1 cellular context compared by ENCODE assay signal in the genomic region with DNA sequence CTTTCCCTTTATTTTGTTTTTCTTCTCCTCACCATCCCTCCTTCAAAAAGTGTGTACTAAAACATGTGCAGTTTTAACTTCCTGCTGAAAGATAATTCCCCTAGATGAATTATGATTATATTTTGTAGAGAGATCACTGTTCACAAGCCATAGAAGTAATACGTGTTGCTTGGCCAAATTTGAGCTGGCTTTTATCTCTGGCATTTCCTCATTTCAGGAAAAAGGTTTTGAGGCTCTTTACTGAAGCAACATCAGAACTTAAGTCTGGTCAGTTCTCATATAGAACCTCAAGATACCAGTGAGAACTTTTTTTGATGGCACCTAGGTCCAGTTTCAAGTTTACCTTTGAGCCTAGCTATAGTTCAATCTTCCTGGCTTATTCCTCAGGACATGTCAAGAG.
TF ChIP-seq lines count a peak whose summit lies in the region.

No MANE protein-coding gene starts in this region.

TF ChIP-seq in IMR-90, 13 proteins besides CTCF, POLR2A, EP300 and RAD21:
- TF ChIP-seq CEBPB (IDR thresholded peaks at IDR 0.05; ENCODE audit: low read depth, low read length) (no peak), MAZ (IDR thresholded peaks at IDR 0.05; ENCODE audit: borderline replicate concordance, low read depth, low read length) (no peak), MAFK (IDR thresholded peaks at IDR 0.05; ENCODE audit: low read depth, low read length) (no peak), CHD1 (IDR thresholded peaks at IDR 0.05; ENCODE audit: low read depth, low read length) (no peak), SMC3 (IDR thresholded peaks at IDR 0.05; ENCODE audit: low read depth, low read length) (no peak), MXI1 (IDR thresholded peaks at IDR 0.05; ENCODE audit: borderline replicate concordance, low read depth, low read length) (no peak), RFX5 (IDR thresholded peaks at IDR 0.05; ENCODE audit: low read depth, low read length) (no peak), FOS (IDR thresholded peaks at IDR 0.05; ENCODE audit: low read depth, low read length) (no peak), RCOR1 (IDR thresholded peaks at IDR 0.05; ENCODE audit: insufficient replicate concordance, low read length) (no peak), BHLHE40 (IDR thresholded peaks at IDR 0.05; ENCODE audit: low read depth, low read length) (no peak), NFE2L2 (IDR thresholded peaks at IDR 0.05; ENCODE audit: low read depth, low read length) (no peak)
- TF ChIP-seq, protein P1, sequence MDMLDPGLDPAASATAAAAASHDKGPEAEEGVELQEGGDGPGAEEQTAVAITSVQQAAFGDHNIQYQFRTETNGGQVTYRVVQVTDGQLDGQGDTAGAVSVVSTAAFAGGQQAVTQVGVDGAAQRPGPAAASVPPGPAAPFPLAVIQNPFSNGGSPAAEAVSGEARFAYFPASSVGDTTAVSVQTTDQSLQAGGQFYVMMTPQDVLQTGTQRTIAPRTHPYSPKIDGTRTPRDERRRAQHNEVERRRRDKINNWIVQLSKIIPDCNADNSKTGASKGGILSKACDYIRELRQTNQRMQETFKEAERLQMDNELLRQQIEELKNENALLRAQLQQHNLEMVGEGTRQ (IDR thresholded peaks at IDR 0.05; ENCODE audit: low read depth, low read length) = no peak
- TF ChIP-seq, protein P2, sequence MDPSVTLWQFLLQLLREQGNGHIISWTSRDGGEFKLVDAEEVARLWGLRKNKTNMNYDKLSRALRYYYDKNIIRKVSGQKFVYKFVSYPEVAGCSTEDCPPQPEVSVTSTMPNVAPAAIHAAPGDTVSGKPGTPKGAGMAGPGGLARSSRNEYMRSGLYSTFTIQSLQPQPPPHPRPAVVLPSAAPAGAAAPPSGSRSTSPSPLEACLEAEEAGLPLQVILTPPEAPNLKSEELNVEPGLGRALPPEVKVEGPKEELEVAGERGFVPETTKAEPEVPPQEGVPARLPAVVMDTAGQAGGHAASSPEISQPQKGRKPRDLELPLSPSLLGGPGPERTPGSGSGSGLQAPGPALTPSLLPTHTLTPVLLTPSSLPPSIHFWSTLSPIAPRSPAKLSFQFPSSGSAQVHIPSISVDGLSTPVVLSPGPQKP (IDR thresholded peaks at IDR 0.05; ENCODE audit: borderline replicate concordance, low read depth, low read length) = no peak
